In genomic region chr2:95073856-95074662, GRCh38 we compare ENCODE assay signal across 12 cellular contexts. TPM values are rescaled to one million over a fixed set of nuclear protein-coding genes. Genes with fewer than 3 reads are reported as not detected.
DNase-seq lines count a peak whose midpoint lies in the region; ATAC-seq and TF ChIP-seq lines count a peak whose summit lies in the region.
"Had no signal": no experiment of that assay in that cellular context is flagged by ENCODE, and none has a peak within 500 bp of the region (broad histone marks: within the 10 kb centered on the region; RNA-seq: fewer than 3 reads in every experiment).

No MANE protein-coding gene starts in this region.

- DNase-seq in CD4-positive, alpha-beta memory T cell = no peak
- DNase-seq in M059J (ENCODE audit: low read depth) (peak; percentile 37), caudate nucleus (lab: John Stamatoyannopoulos, UW) (peak in 54 of 61 donors; percentile 35 to 93 (median 78)), uterus (no peak), SKM-1 (lab: John Stamatoyannopoulos, UW; ENCODE audit: unreplicated experiment) (no peak), GOT3 (lab: John Stamatoyannopoulos, UW) (no peak), iPS-NIHi7 (ENCODE audit: extremely low spot score) (no peak)
- no peak for DNase-seq in naive thymus-derived CD8-positive, alpha-beta T cell
- DNase-seq: body of pancreas, COR-L47, mammary epithelial cell had no signal

- peak overlapping the region; percentile 56 for H3K27ac ChIP-seq in CD4-positive, alpha-beta memory T cell (ENCODE audit: low read depth, low read length)
- H3K27ac ChIP-seq in caudate nucleus (ENCODE audit: low read depth, low read length) = peak overlapping the region; percentile 52
- no peak overlapping the region for H3K27ac ChIP-seq in uterus
- H3K27ac ChIP-seq: body of pancreas, thyroid gland had no signal

- intact Hi-C loops in CD4-positive, alpha-beta memory T cell (cut with micrococcal nuclease) = no loop called here
- intact Hi-C loops in uterus (cut with DNase I; ENCODE audit: low total_unique reads) = no loop called here

- peaks cover 32 to 73% (median 62%) of the 10 kb centered on the region in 4 donors for H3K4me1 Mint-ChIP-seq in CD4-positive, alpha-beta memory T cell
- H3K4me1 Mint-ChIP-seq in naive thymus-derived CD8-positive, alpha-beta T cell = peaks cover 38 to 72% (median 66%) of the 10 kb centered on the region in 4 donors

- H3K9me3 Mint-ChIP-seq in CD4-positive, alpha-beta memory T cell = no peaks in the 10 kb centered on the region
- H3K9me3 Mint-ChIP-seq in naive thymus-derived CD8-positive, alpha-beta T cell = peaks cover 0 to 7% (median 0%) of the 10 kb centered on the region in 9 donors

- TF ChIP-seq POLR2A in uterus (IDR thresholded peaks at IDR 0.05) = no peak

- no peaks in the 10 kb centered on the region for H3K9me3 ChIP-seq in CD4-positive, alpha-beta memory T cell (ENCODE audit: control insufficient read depth in 1 of 2, low read length in 2 of 2)
- H3K9me3 ChIP-seq in uterus = no peaks in the 10 kb centered on the region
- H3K9me3 ChIP-seq: body of pancreas, thyroid gland had no signal

- no peaks in the 10 kb centered on the region for H3K27me3 ChIP-seq in CD4-positive, alpha-beta memory T cell (ENCODE audit: insufficient read depth, low read length)
- H3K27me3 ChIP-seq in uterus = peaks cover 0 to 14% of the 10 kb centered on the region in 2 donors
- H3K27me3 ChIP-seq: body of pancreas, thyroid gland had no signal

- H3K36me3 ChIP-seq in CD4-positive, alpha-beta memory T cell (ENCODE audit: insufficient read depth, low read length) = no peaks in the 10 kb centered on the region
- no peaks in the 10 kb centered on the region for H3K36me3 ChIP-seq in uterus
- H3K36me3 ChIP-seq: thyroid gland had no signal

- ATAC-seq in naive thymus-derived CD8-positive, alpha-beta T cell = no peak
- ATAC-seq: body of pancreas had no signal

- peak overlapping the region; percentile 85 to 94 (median 90) for H3K27ac Mint-ChIP-seq in CD4-positive, alpha-beta memory T cell
- peak overlapping the region; percentile 84 to 99 (median 96) for H3K27ac Mint-ChIP-seq in naive thymus-derived CD8-positive, alpha-beta T cell

- peak overlapping the region; percentile 46 to 54 for H3K4me3 ChIP-seq in CD4-positive, alpha-beta memory T cell (ENCODE audit: low read length in 2 of 2)
- no peak overlapping the region for H3K4me3 ChIP-seq in uterus
- H3K4me3 ChIP-seq: body of pancreas, thyroid gland had no signal

- no peaks in the 10 kb centered on the region for H3K36me3 Mint-ChIP-seq in CD4-positive, alpha-beta memory T cell
- H3K36me3 Mint-ChIP-seq in naive thymus-derived CD8-positive, alpha-beta T cell = no peaks in the 10 kb centered on the region

- POLR2A ChIA-PET in CD4-positive, alpha-beta memory T cell (lab: Charles Lee; ENCODE audit: partially characterized antibody) = interaction anchor here (0.6 to 12.3 kb wide), 10 partner anchors 15 to 91 kb away, joined by 3 to 647 read pairs (median 10); partner anchors contain the start of genes MAL, MRPS5, ZNF2 and ZNF514
- POLR2A ChIA-PET in naive thymus-derived CD8-positive, alpha-beta T cell (lab: Charles Lee) = interaction anchor here (0.6 to 15.4 kb wide), 8 partner anchors 17 to 85 kb away, joined by 3 to 944 read pairs (median 23); partner anchors contain the start of genes MAL, MRPS5 and ZNF514

- H3K4me1 ChIP-seq in CD4-positive, alpha-beta memory T cell (ENCODE audit: insufficient read depth, low read length) = peaks cover 62% of the 10 kb centered on the region
- H3K4me1 ChIP-seq in uterus = peaks cover 0 to 7% of the 10 kb centered on the region in 2 donors

- CTCF ChIA-PET in CD4-positive, alpha-beta memory T cell (lab: Charles Lee; ENCODE audit: partially characterized antibody) = interaction anchor here (0.9 to 14.4 kb wide), 10 partner anchors 9 to 51 kb away, joined by 3 to 765 read pairs (median 7); partner anchors contain the start of genes MAL and MRPS5

- no peak for TF ChIP-seq CTCF in uterus (IDR thresholded peaks at IDR 0.05)

- H3K27me3 Mint-ChIP-seq in CD4-positive, alpha-beta memory T cell = no peaks in the 10 kb centered on the region
- H3K27me3 Mint-ChIP-seq in naive thymus-derived CD8-positive, alpha-beta T cell = no peaks in the 10 kb centered on the region

- peak overlapping the region; percentile 78 to 90 (median 84) for H3K4me3 Mint-ChIP-seq in CD4-positive, alpha-beta memory T cell
- H3K4me3 Mint-ChIP-seq in naive thymus-derived CD8-positive, alpha-beta T cell = peak overlapping the region in 9 of 10 donors; percentile 80 to 91 (median 88)

RNA-seq across cellular contexts. Expression of gene MRPS5, which starts 47.5 kb away (rescaled TPM):
- total RNA-seq in CD4-positive, alpha-beta memory T cell = 10 to 100 TPM; 66.0 to 70.6 TPM
- polyA plus RNA-seq in CD4-positive, alpha-beta memory T cell = 10 to 100 TPM; 43.4 to 51.1 TPM
- total RNA-seq in M059J (2014; rRNA removed; shearing (Covaris generic)) = 66.4 and 66.8 TPM in 2 replicates
- 10 to 100 TPM; 59.0 to 66.0 TPM for total RNA-seq in naive thymus-derived CD8-positive, alpha-beta T cell
- polyA plus RNA-seq in naive thymus-derived CD8-positive, alpha-beta T cell = 10 to 100 TPM; 37.2 to 54.6 (median 43.0) TPM
- total RNA-seq in uterus = 10 to 100 TPM in 3 of 4 donors, 1 to 10 TPM in 1; 7.2 to 50.3 (median 28.6) TPM

RNA-seq across cellular contexts. Expression of gene MAL, which starts 48.6 kb away (rescaled TPM):
- total RNA-seq in CD4-positive, alpha-beta memory T cell = 100 to 1,000 TPM; 108 to 113 TPM
- polyA plus RNA-seq in CD4-positive, alpha-beta memory T cell = 100 to 1,000 TPM; 271 to 274 TPM
- total RNA-seq in M059J (2014; rRNA removed; shearing (Covaris generic)) = 11.3 and 14.7 TPM in 2 replicates
- total RNA-seq in naive thymus-derived CD8-positive, alpha-beta T cell = 100 to 1,000 TPM; 116 to 117 TPM
- 100 to 1,000 TPM; 158 to 284 (median 273) TPM for polyA plus RNA-seq in naive thymus-derived CD8-positive, alpha-beta T cell
- 1 to 10 TPM in 2 of 4 donors, under 1 TPM in 1, not detected in 1; 0.29 to 1.7 (median 1.6) TPM for total RNA-seq in uterus
- total RNA-seq: body of pancreas, mammary epithelial cell had no signal
- polyA plus RNA-seq: mammary epithelial cell had no signal

Comparison
In these comparisons a context has a peak if more than half of its experiments do, and no peak if none do; other contexts are left out.
1. DNase-seq: peak in M059J (single experiment) and caudate nucleus (54 of 61); none in CD4-positive, alpha-beta memory T cell (0 of 5), naive thymus-derived CD8-positive, alpha-beta T cell (0 of 10), uterus (0 of 2), SKM-1 (single experiment), GOT3 (single experiment) and iPS-NIHi7 (single experiment).
2. H3K27ac ChIP-seq: peak in CD4-positive, alpha-beta memory T cell (single experiment) and caudate nucleus (single experiment); none in uterus (0 of 2).
3. H3K4me3 ChIP-seq: peak in CD4-positive, alpha-beta memory T cell (2 of 2); none in uterus (0 of 2).